ENCODE assay signal across 11 cellular contexts in genomic region chr12:132622437-132623071, GRCh38. TPM values are rescaled to one million over a fixed set of nuclear protein-coding genes. Genes with fewer than 3 reads are reported as not detected.
DNase-seq lines count a peak whose midpoint lies in the region; ATAC-seq and TF ChIP-seq lines count a peak whose summit lies in the region.
"Had no signal": no experiment of that assay in that cellular context is flagged by ENCODE, and none has a peak within 500 bp of the region (broad histone marks: within the 10 kb centered on the region; RNA-seq: fewer than 3 reads in every experiment).

No MANE protein-coding gene starts in this region.

- TF ChIP-seq CTCF in RWPE2 (IDR thresholded peaks at IDR 0.05; ENCODE audit: poor library complexity, severe bottlenecking) (no peak), fibroblast of mammary gland (conservative IDR thresholded peaks at IDR 0.05; ENCODE audit: control insufficient read depth, insufficient read depth, low read depth, low read length) (no peak)

- no peak overlapping the region for H3K27ac ChIP-seq in RWPE2 (ENCODE audit: poor library complexity, severe bottlenecking)

- H3K27me3 ChIP-seq in RWPE2 (ENCODE audit: insufficient read depth, poor library complexity, severe bottlenecking), result peaks cover 22% of the 10 kb centered on the region

- ATAC-seq in RWPE2 (ENCODE audit: low read depth) (peak; percentile 50), HG03045 (IDR thresholded peaks at IDR 0.05; ENCODE audit: unreplicated experiment) (no peak), GM18519 (IDR thresholded peaks at IDR 0.05; ENCODE audit: low FRiP score, unreplicated experiment) (no peak)
- ATAC-seq: stimulated activated memory B cell treated with anti-CD40 and anti-IgM and Interleukin-4, amounts not matched to agents 10 μg/mL and 1 μg/mL and 100 μg/mL, for 72 hours had no signal

- peaks cover 23% of the 10 kb centered on the region for H3K36me3 ChIP-seq in RWPE2 (ENCODE audit: low read depth)

- DNase-seq in Daoy (ENCODE audit: low read depth) (peak; percentile 70), RWPE2 (ENCODE audit: low spot score) (no peak), fibroblast of mammary gland (ENCODE audit: low read depth) (peak; percentile 81), occipital lobe (lab: John Stamatoyannopoulos, UW) (peak; percentile 44)
- DNase-seq in activated T-cell treated with anti-CD3 and anti-CD28 coated beads, Interleukin-2, amount 50 U/mL, for 1 hour, result no peak
- DNase-seq in activated CD4-positive, CD25-positive, alpha-beta regulatory T cell treated with anti-CD3 and anti-CD28 coated beads, Interleukin-2, amount 50 U/mL, for 72 hours, result no peak
- DNase-seq: MM.1S had no signal

- no peaks in the 10 kb centered on the region for H3K9me3 ChIP-seq in RWPE2 (ENCODE audit: severe bottlenecking)

- no peak overlapping the region for H3K4me3 ChIP-seq in RWPE2 (ENCODE audit: severe bottlenecking)
- no peak overlapping the region for H3K4me3 ChIP-seq in fibroblast of mammary gland (ENCODE audit: control insufficient read depth, low read depth, low read length)

- no peaks in the 10 kb centered on the region for H3K4me1 ChIP-seq in RWPE2 (ENCODE audit: insufficient read depth, poor library complexity, severe bottlenecking)

RNA-seq across cellular contexts. Expression of gene P2RX2, which starts 4.0 kb away (rescaled TPM):
- total RNA-seq in Daoy (2014; rRNA removed; shearing (Covaris generic)), result not detected in 2 replicates
- not detected for total RNA-seq in occipital lobe
- total RNA-seq: kidney epithelial cell had no signal

RNA-seq across cellular contexts. Expression of gene LRCOL1, which starts 12.2 kb away (rescaled TPM):
- total RNA-seq in Daoy (2014; rRNA removed; shearing (Covaris generic)), result not detected in 2 replicates
- not detected for total RNA-seq in occipital lobe
- total RNA-seq: kidney epithelial cell had no signal

Comparison
In these comparisons a context has a peak if more than half of its experiments do, and no peak if none do; other contexts are left out.
1. DNase-seq: peak in Daoy (single experiment), fibroblast of mammary gland (single experiment) and occipital lobe (single experiment); none in RWPE2 (single experiment), activated T-cell treated with anti-CD3 and anti-CD28 coated beads, Interleukin-2, amount 50 U/mL, for 1 hour (single experiment) and activated CD4-positive, CD25-positive, alpha-beta regulatory T cell treated with anti-CD3 and anti-CD28 coated beads, Interleukin-2, amount 50 U/mL, for 72 hours (single experiment).